Comparison of ENCODE assay signal across 8 cellular contexts in the genomic region with DNA sequence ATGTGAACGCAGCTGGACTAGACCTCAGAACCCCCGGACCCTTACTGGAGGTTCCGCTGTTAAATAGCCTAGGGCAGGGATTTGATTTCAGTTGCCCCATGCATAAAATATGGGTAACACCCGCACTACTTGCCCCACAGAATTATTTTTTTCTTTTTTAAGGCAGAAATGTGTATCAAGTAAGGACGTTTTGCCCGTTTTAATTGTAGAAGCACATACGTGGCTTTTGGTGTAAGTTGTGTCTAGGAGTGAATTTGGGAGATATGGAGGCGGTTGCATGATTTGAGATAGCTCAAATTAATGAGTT.
DNase-seq lines count a peak whose midpoint lies in the region; ATAC-seq, FAIRE-seq and TF ChIP-seq lines count a peak whose summit lies in the region.

No MANE protein-coding gene starts in this region.

- H3K27ac ChIP-seq in angular gyrus (ENCODE audit: low read depth, low read length): peak overlapping the region; percentile 95
- peak overlapping the region; percentile 94 for H3K27ac ChIP-seq in layer of hippocampus (ENCODE audit: low read depth, low read length)

- no peak for TF ChIP-seq POLR2A in H54 (IDR thresholded peaks at IDR 0.05; ENCODE audit: low read depth, low read length)

- ATAC-seq in HG02938 (IDR thresholded peaks at IDR 0.05; ENCODE audit: unreplicated experiment): no peak

- peak; percentile 38 for FAIRE-seq in H54 (lab: Jason Lieb, UNC)

- no peaks in the 10 kb centered on the region for H3K27me3 ChIP-seq in layer of hippocampus (ENCODE audit: control insufficient read depth, insufficient read depth, low read length)

- DNase-seq in AG08396 (ENCODE audit: low spot score) (peak; percentile 8), H54 (ENCODE audit: insufficient read length, low spot score) (no peak), superior temporal gyrus (ENCODE audit: extremely low spot score) (peak; percentile 76), NCI-H2196 treated with DMSO at 0.1 percent for 48 hours (lab: John Stamatoyannopoulos, UW; ENCODE audit: unreplicated experiment) (no peak), iPS-NIHi11 (ENCODE audit: low spot score) (no peak)

Comparison
In these comparisons a context has a peak if more than half of its experiments do, and no peak if none do; other contexts are left out.
1. DNase-seq: peak in AG08396 (single experiment) and superior temporal gyrus (single experiment); none in H54 (single experiment), NCI-H2196 treated with DMSO at 0.1 percent for 48 hours (single experiment) and iPS-NIHi11 (single experiment).